ENCODE assay signal across 19 cellular contexts in the genomic region with DNA sequence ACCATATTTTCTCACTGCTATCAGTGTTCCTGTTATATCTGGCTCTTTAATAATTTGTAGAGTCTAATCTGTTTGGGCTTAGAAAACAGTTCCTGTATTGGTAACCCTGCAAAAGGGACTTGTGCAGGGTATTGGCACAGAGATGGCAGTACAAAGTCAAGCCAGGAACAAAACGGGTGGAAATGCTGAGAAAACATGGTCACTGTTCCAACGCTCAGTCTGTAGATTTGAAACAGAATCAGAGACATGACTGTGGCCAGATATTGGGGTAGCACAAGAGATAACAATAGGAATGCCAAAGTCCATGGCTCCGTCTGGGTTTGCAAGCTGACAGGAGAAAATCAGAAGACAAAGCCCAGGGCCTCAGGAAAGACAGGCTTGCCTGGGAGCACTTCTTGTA.
"Had no signal": no experiment of that assay in that cellular context is flagged by ENCODE, and none has a peak within 500 bp of the region (broad histone marks: within the 10 kb centered on the region; RNA-seq: fewer than 3 reads in every experiment).

No MANE protein-coding gene starts in this region.

- H2AFZ ChIP-seq: parathyroid adenoma had no signal

- DNase-seq: activated CD4-positive, alpha-beta T cell treated with anti-CD3 and anti-CD28 coated beads for 36 hours; activated CD4-positive, alpha-beta T cell treated with anti-CD3 and anti-CD28 coated beads, Interleukin-2, amount 50 U/mL, for 48 hours; activated naive CD4-positive, alpha-beta T cell; activated naive CD8-positive, alpha-beta T cell treated with anti-CD3 and anti-CD28 coated beads for 36 hours; amygdala; brain microvascular endothelial cell; cortex of kidney; esophagus squamous epithelium; hypothalamus; kidney; left lung; mucosa of descending colon; naive B cell; stimulated activated CD4-positive, alpha-beta T cell treated with anti-CD3 and anti-CD28 coated beads, Interleukin-2, amount 100 ng/mL, for 24 hours; stimulated activated naive CD4-positive, alpha-beta T cell treated with Interleukin-2 at 50 U/mL for 16 hours; transverse colon had no signal

- H3K27ac ChIP-seq: brain microvascular endothelial cell, esophagus squamous epithelium, left lung, parathyroid adenoma, transverse colon had no signal

- ATAC-seq: activated CD4-positive, alpha-beta T cell treated with anti-CD3 and anti-CD28 coated beads for 36 hours; activated T-helper 17 cell treated with anti-CD3 and anti-CD28 coated beads, Interleukin-2, amount 50 U/mL, for 72 hours; left lung; mucosa of descending colon had no signal

- H3K27ac Mint-ChIP-seq: activated CD4-positive, alpha-beta T cell treated with anti-CD3 and anti-CD28 coated beads for 36 hours; activated naive CD8-positive, alpha-beta T cell treated with anti-CD3 and anti-CD28 coated beads for 36 hours; activated T-helper 17 cell treated with anti-CD3 and anti-CD28 coated beads, Interleukin-2, amount 50 U/mL, for 72 hours; naive B cell; T-helper 2 cell treated with Interferon-gamma antibody and Interleukin-4, amounts not matched to agents 5 μg/mL and 100 μg/mL, for 36 hours had no signal

- H3K36me3 Mint-ChIP-seq: activated naive CD8-positive, alpha-beta T cell treated with anti-CD3 and anti-CD28 coated beads for 36 hours; naive B cell had no signal

- H3K4me3 ChIP-seq: esophagus squamous epithelium, left lung, mucosa of descending colon, transverse colon had no signal

- H3K27me3 ChIP-seq: brain microvascular endothelial cell, esophagus squamous epithelium, left lung, transverse colon had no signal

- H3K4me3 Mint-ChIP-seq: activated CD4-positive, alpha-beta T cell treated with anti-CD3 and anti-CD28 coated beads for 36 hours; activated naive CD8-positive, alpha-beta T cell treated with anti-CD3 and anti-CD28 coated beads for 36 hours; activated T-helper 17 cell treated with anti-CD3 and anti-CD28 coated beads, Interleukin-2, amount 50 U/mL, for 72 hours; naive B cell; T-helper 2 cell treated with Interferon-gamma antibody and Interleukin-4, amounts not matched to agents 5 μg/mL and 100 μg/mL, for 36 hours had no signal

- H3K9me3 ChIP-seq: esophagus squamous epithelium, left lung, mucosa of descending colon, transverse colon had no signal

- H3K4me1 ChIP-seq: esophagus squamous epithelium, left lung, parathyroid adenoma, transverse colon had no signal

- H3K9ac ChIP-seq: parathyroid adenoma had no signal

- H3K36me3 ChIP-seq: brain microvascular endothelial cell, esophagus squamous epithelium, left lung, transverse colon had no signal

- H3K4me1 Mint-ChIP-seq: activated CD4-positive, alpha-beta T cell treated with anti-CD3 and anti-CD28 coated beads for 36 hours; activated naive CD8-positive, alpha-beta T cell treated with anti-CD3 and anti-CD28 coated beads for 36 hours; activated T-helper 17 cell treated with anti-CD3 and anti-CD28 coated beads, Interleukin-2, amount 50 U/mL, for 72 hours; naive B cell had no signal

- H3K79me2 ChIP-seq: parathyroid adenoma had no signal

- H3K27me3 Mint-ChIP-seq: activated CD4-positive, alpha-beta T cell treated with anti-CD3 and anti-CD28 coated beads for 36 hours; activated naive CD8-positive, alpha-beta T cell treated with anti-CD3 and anti-CD28 coated beads for 36 hours; activated T-helper 17 cell treated with anti-CD3 and anti-CD28 coated beads, Interleukin-2, amount 50 U/mL, for 72 hours; naive B cell had no signal
